ENCODE assay signal across 1 cellular context in genomic region chr1:1273152-1273534, GRCh38.
TF ChIP-seq lines count a peak whose summit lies in the region.

No MANE protein-coding gene starts in this region.

TF ChIP-seq in WTC11, 78 proteins besides CTCF, POLR2A, EP300 and RAD21 (continued from another document):
- TF ChIP-seq AFF4 (CRISPR knock-in tag; IDR thresholded peaks at IDR 0.05; ENCODE audit: borderline replicate concordance), result no peak
- no peak for TF ChIP-seq GTF2I (CRISPR knock-in tag; conservative IDR thresholded peaks at IDR 0.05)
- no peak for TF ChIP-seq ATF2 (CRISPR knock-in tag; IDR thresholded peaks at IDR 0.05; ENCODE audit: borderline replicate concordance, low read depth)
- no peak for TF ChIP-seq ZBTB43 (CRISPR knock-in tag; IDR thresholded peaks at IDR 0.05)
- no peak for TF ChIP-seq ZNF423 (CRISPR knock-in tag; IDR thresholded peaks at IDR 0.05)
